In the genomic region with DNA sequence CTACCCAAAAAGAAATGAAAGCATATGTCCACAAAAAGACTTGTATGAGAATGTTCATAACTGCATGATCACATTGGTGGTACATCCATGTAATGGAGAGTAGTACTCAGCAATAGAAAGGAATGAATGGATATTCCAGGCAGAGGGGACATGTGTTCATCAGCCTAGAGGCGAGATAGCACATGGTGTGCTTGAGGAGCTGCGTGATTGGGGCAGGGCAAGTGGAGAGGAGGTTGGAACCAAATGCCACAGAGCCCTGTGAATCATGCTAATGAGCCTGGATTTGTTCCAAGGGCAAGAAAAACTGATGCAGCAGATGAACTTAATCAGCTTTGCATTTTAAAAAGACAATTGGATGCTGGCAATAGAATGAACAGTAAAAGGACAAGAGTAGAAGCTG, we compare ENCODE assay signal across 13 cellular contexts.
"Had no signal": no experiment of that assay in that cellular context is flagged by ENCODE, and none has a peak within 500 bp of the region (broad histone marks: within the 10 kb centered on the region; RNA-seq: fewer than 3 reads in every experiment).

No MANE protein-coding gene starts in this region.

- H3K36me3 Mint-ChIP-seq: activated CD8-positive, alpha-beta memory T cell treated with anti-CD3 and anti-CD28 coated beads, Interleukin-2, amount 10 ng/mL, durations not matched to agents 7 days and 5 days; type B pancreatic cell had no signal

- H3K27me3 Mint-ChIP-seq: activated CD8-positive, alpha-beta memory T cell treated with anti-CD3 and anti-CD28 coated beads, Interleukin-2, amount 10 ng/mL, durations not matched to agents 7 days and 5 days; activated T-cell treated with anti-CD3 and anti-CD28 coated beads, Interleukin-2, amount 50 U/mL, for 24 hours; stimulated activated naive CD8-positive, alpha-beta T cell treated with anti-CD3 and anti-CD28 coated beads, Interleukin-15, Interleukin-2, amounts not matched to agents 100 ng/mL and 50 ng/mL, for 24 hours; type B pancreatic cell had no signal

- H3K4me3 Mint-ChIP-seq: activated CD8-positive, alpha-beta memory T cell treated with anti-CD3 and anti-CD28 coated beads, Interleukin-2, amount 10 ng/mL, durations not matched to agents 7 days and 5 days; activated T-cell treated with anti-CD3 and anti-CD28 coated beads, Interleukin-2, amount 50 U/mL, for 24 hours; stimulated activated naive CD8-positive, alpha-beta T cell treated with anti-CD3 and anti-CD28 coated beads, Interleukin-15, Interleukin-2, amounts not matched to agents 100 ng/mL and 50 ng/mL, for 24 hours; type B pancreatic cell had no signal

- H3K4me1 Mint-ChIP-seq: activated CD8-positive, alpha-beta memory T cell treated with anti-CD3 and anti-CD28 coated beads, Interleukin-2, amount 10 ng/mL, durations not matched to agents 7 days and 5 days had no signal

- H3K27ac Mint-ChIP-seq: activated CD8-positive, alpha-beta memory T cell treated with anti-CD3 and anti-CD28 coated beads, Interleukin-2, amount 10 ng/mL, durations not matched to agents 7 days and 5 days; activated T-cell treated with anti-CD3 and anti-CD28 coated beads, Interleukin-2, amount 50 U/mL, for 24 hours; progenitor cell of endocrine pancreas; stimulated activated naive CD8-positive, alpha-beta T cell treated with anti-CD3 and anti-CD28 coated beads, Interleukin-15, Interleukin-2, amounts not matched to agents 100 ng/mL and 50 ng/mL, for 24 hours; type B pancreatic cell had no signal

- ATAC-seq: activated CD8-positive, alpha-beta memory T cell treated with anti-CD3 and anti-CD28 coated beads, Interleukin-2, amount 10 ng/mL, durations not matched to agents 7 days and 5 days; left ventricle myocardium superior had no signal

- DNase-seq: activated CD4-positive, alpha-beta T cell treated with anti-CD3 and anti-CD28 coated beads, Interleukin-2, amount 50 U/mL, for 48 hours; activated CD8-positive, alpha-beta memory T cell treated with anti-CD3 and anti-CD28 coated beads, Interleukin-2, amount 10 ng/mL, durations not matched to agents 7 days and 5 days; activated naive CD4-positive, alpha-beta T cell treated with anti-CD3 and anti-CD28 coated beads, Interleukin-2, amount 50 U/mL, for 16 hours; activated T-cell treated with anti-CD3 and anti-CD28 coated beads, Interleukin-2, amount 50 U/mL, for 24 hours; dermis blood vessel endothelial cell; foreskin keratinocyte; left ventricle myocardium superior; right cardiac atrium; T1000; WERI-Rb-1 had no signal

- H3K9me3 Mint-ChIP-seq: activated T-cell treated with anti-CD3 and anti-CD28 coated beads, Interleukin-2, amount 50 U/mL, for 24 hours; stimulated activated naive CD8-positive, alpha-beta T cell treated with anti-CD3 and anti-CD28 coated beads, Interleukin-15, Interleukin-2, amounts not matched to agents 100 ng/mL and 50 ng/mL, for 24 hours had no signal
